1 cellular context compared by ENCODE assay signal in the genomic region with DNA sequence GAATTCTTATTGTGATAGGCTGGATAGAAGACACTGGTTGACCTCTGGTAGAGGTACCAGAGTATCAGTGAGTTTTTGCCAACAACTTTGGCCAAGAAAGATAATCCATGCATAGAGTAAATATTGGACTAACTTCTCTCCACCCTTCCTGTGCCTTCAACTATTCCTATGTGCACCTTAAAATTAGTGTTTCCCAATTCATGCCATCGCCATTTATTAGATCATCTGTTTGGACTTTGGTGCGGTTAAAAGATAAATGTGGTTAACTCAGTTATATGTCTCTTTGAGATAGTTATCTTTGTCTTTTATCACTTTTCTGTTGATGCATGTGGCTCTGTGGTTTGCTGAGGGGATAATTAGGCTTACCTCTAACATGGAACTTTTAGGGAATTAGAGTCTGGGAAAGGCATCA.
TF ChIP-seq lines count a peak whose summit lies in the region.

No MANE protein-coding gene starts in this region.

TF ChIP-seq in HEK293, 187 proteins besides CTCF, POLR2A, EP300 and RAD21 (continued from another document):
- TF ChIP-seq, protein P1, sequence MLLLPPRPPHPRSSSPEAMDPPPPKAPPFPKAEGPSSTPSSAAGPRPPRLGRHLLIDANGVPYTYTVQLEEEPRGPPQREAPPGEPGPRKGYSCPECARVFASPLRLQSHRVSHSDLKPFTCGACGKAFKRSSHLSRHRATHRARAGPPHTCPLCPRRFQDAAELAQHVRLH (tag by site-specific recombination; IDR thresholded peaks at IDR 0.05): 0 out of 2 replicates have a peak, but pooled peaks have one; percentile 29
- TF ChIP-seq OSR2 (tag by site-specific recombination; IDR thresholded peaks at IDR 0.05) (peak; percentile 82), ZNF18 (tag by site-specific recombination; IDR thresholded peaks at IDR 0.05) (0 out of 2 replicates have a peak, but pooled peaks have one; percentile 20), ZNF629 (tag by site-specific recombination; IDR thresholded peaks at IDR 0.05) (peak; percentile 75), ZNF366 (tag by site-specific recombination; conservative IDR thresholded peaks at IDR 0.05) (peak; percentile 26; the same call in 1 of the 2 replicates), OVOL3 (tag by site-specific recombination; IDR thresholded peaks at IDR 0.05) (peak; percentile 63; the same call in 1 of the 2 replicates), HIC1 (tag by site-specific recombination; IDR thresholded peaks at IDR 0.05) (peak; percentile 47; the same call in 1 of the 2 replicates), ZNF610 (tag by site-specific recombination; IDR thresholded peaks at IDR 0.05; ENCODE audit: borderline replicate concordance) (no peak), GLI4 (tag by site-specific recombination; IDR thresholded peaks at IDR 0.05) (no peak), TRIM28 (IDR thresholded peaks at IDR 0.05; ENCODE audit: borderline replicate concordance, low read length) (no peak), ZNF350 (tag by site-specific recombination; IDR thresholded peaks at IDR 0.05) (no peak), ZNF514 (tag by site-specific recombination; IDR thresholded peaks at IDR 0.05) (no peak), GLI2 (tag by site-specific recombination; IDR thresholded peaks at IDR 0.05; ENCODE audit: borderline replicate concordance, low read depth) (0 out of 2 replicates have a peak, but pooled peaks have one; percentile 63), ZXDB (tag by site-specific recombination; IDR thresholded peaks at IDR 0.05) (peak; percentile 91), ZSCAN30 (tag by site-specific recombination; IDR thresholded peaks at IDR 0.05) (no peak), FEZF1 (tag by site-specific recombination; IDR thresholded peaks at IDR 0.05) (peak; percentile 64), SETDB1 (IDR thresholded peaks at IDR 0.05; ENCODE audit: insufficient read length, low read length) (no peak), EGR2 (tag by site-specific recombination; IDR thresholded peaks at IDR 0.05; ENCODE audit: low read depth) (no peak), ZNF138 (tag by site-specific recombination; IDR thresholded peaks at IDR 0.05; ENCODE audit: borderline replicate concordance) (no peak), ZBTB20 (tag by site-specific recombination; IDR thresholded peaks at IDR 0.05) (no peak), KLF10 (tag by site-specific recombination; IDR thresholded peaks at IDR 0.05) (peak; percentile 68), IKZF3 (tag by site-specific recombination; IDR thresholded peaks at IDR 0.05) (peak; percentile 57; the same call in 1 of the 2 replicates), HOXD13 (CRISPR knock-in tag; IDR thresholded peaks at IDR 0.05; ENCODE audit: borderline replicate concordance) (no peak), ATF2 (tag by site-specific recombination; IDR thresholded peaks at IDR 0.05; ENCODE audit: low read depth) (peak; percentile 26; the same call in 1 of the 2 replicates), KLF8 (tag by site-specific recombination; IDR thresholded peaks at IDR 0.05) (0 out of 2 replicates have a peak, but pooled peaks have one; percentile 12), TCF7L2 (IDR thresholded peaks at IDR 0.05; ENCODE audit: borderline replicate concordance, low read depth, low read length) (peak; percentile 44; the same call in 1 of the 2 replicates), ZNF555 (tag by site-specific recombination; conservative IDR thresholded peaks at IDR 0.05) (no peak), ZNF394 (tag by site-specific recombination; IDR thresholded peaks at IDR 0.05; ENCODE audit: borderline replicate concordance) (0 out of 2 replicates have a peak, but pooled peaks have one; percentile 44), ZNF561 (tag by site-specific recombination; IDR thresholded peaks at IDR 0.05; ENCODE audit: borderline replicate concordance) (no peak), ZNF398 (tag by site-specific recombination; IDR thresholded peaks at IDR 0.05) (no peak), MZF1 (tag by site-specific recombination; IDR thresholded peaks at IDR 0.05; ENCODE audit: borderline replicate concordance) (0 out of 2 replicates have a peak, but pooled peaks have one; percentile 40), KLF17 (tag by site-specific recombination; IDR thresholded peaks at IDR 0.05) (no peak)
- TF ChIP-seq, protein P2, sequence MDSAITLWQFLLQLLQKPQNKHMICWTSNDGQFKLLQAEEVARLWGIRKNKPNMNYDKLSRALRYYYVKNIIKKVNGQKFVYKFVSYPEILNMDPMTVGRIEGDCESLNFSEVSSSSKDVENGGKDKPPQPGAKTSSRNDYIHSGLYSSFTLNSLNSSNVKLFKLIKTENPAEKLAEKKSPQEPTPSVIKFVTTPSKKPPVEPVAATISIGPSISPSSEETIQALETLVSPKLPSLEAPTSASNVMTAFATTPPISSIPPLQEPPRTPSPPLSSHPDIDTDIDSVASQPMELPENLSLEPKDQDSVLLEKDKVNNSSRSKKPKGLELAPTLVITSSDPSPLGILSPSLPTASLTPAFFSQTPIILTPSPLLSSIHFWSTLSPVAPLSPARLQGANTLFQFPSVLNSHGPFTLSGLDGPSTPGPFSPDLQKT (IDR thresholded peaks at IDR 0.05; ENCODE audit: borderline replicate concordance, low read depth, low read length): no peak
- TF ChIP-seq, protein P3, sequence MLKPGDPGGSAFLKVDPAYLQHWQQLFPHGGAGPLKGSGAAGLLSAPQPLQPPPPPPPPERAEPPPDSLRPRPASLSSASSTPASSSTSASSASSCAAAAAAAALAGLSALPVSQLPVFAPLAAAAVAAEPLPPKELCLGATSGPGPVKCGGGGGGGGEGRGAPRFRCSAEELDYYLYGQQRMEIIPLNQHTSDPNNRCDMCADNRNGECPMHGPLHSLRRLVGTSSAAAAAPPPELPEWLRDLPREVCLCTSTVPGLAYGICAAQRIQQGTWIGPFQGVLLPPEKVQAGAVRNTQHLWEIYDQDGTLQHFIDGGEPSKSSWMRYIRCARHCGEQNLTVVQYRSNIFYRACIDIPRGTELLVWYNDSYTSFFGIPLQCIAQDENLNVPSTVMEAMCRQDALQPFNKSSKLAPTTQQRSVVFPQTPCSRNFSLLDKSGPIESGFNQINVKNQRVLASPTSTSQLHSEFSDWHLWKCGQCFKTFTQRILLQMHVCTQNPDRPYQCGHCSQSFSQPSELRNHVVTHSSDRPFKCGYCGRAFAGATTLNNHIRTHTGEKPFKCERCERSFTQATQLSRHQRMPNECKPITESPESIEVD (tag by site-specific recombination; IDR thresholded peaks at IDR 0.05): peak; percentile 85
- TF ChIP-seq, protein P4, sequence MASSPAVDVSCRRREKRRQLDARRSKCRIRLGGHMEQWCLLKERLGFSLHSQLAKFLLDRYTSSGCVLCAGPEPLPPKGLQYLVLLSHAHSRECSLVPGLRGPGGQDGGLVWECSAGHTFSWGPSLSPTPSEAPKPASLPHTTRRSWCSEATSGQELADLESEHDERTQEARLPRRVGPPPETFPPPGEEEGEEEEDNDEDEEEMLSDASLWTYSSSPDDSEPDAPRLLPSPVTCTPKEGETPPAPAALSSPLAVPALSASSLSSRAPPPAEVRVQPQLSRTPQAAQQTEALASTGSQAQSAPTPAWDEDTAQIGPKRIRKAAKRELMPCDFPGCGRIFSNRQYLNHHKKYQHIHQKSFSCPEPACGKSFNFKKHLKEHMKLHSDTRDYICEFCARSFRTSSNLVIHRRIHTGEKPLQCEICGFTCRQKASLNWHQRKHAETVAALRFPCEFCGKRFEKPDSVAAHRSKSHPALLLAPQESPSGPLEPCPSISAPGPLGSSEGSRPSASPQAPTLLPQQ (tag by site-specific recombination; IDR thresholded peaks at IDR 0.05): 0 out of 2 replicates have a peak, but pooled peaks have one; percentile 16
- TF ChIP-seq, protein P5, sequence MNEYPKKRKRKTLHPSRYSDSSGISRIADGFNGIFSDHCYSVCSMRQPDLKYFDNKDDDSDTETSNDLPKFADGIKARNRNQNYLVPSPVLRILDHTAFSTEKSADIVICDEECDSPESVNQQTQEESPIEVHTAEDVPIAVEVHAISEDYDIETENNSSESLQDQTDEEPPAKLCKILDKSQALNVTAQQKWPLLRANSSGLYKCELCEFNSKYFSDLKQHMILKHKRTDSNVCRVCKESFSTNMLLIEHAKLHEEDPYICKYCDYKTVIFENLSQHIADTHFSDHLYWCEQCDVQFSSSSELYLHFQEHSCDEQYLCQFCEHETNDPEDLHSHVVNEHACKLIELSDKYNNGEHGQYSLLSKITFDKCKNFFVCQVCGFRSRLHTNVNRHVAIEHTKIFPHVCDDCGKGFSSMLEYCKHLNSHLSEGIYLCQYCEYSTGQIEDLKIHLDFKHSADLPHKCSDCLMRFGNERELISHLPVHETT (tag by site-specific recombination; IDR thresholded peaks at IDR 0.05): peak; percentile 79
